1 cellular context compared by ENCODE assay signal in genomic region chr5:33460210-33460609, GRCh38.
TF ChIP-seq lines count a peak whose summit lies in the region.

No MANE protein-coding gene starts in this region.

TF ChIP-seq in GM23338, 12 proteins besides CTCF, POLR2A, EP300 and RAD21 (continued from another document):
- TF ChIP-seq REST (IDR thresholded peaks at IDR 0.05; ENCODE audit: unreplicated experiment) (no peak), CREB1 (CRISPR knock-in tag; IDR thresholded peaks at IDR 0.05; ENCODE audit: low read depth) (no peak), ZNF331 (CRISPR knock-in tag; IDR thresholded peaks at IDR 0.05; ENCODE audit: low read depth) (no peak), POLR2AphosphoS5 (IDR thresholded peaks at IDR 0.05; ENCODE audit: low read depth) (no peak), NANOG (IDR thresholded peaks at IDR 0.05; ENCODE audit: borderline replicate concordance) (no peak)
